ENCODE assay signal across 9 cellular contexts in the genomic region with DNA sequence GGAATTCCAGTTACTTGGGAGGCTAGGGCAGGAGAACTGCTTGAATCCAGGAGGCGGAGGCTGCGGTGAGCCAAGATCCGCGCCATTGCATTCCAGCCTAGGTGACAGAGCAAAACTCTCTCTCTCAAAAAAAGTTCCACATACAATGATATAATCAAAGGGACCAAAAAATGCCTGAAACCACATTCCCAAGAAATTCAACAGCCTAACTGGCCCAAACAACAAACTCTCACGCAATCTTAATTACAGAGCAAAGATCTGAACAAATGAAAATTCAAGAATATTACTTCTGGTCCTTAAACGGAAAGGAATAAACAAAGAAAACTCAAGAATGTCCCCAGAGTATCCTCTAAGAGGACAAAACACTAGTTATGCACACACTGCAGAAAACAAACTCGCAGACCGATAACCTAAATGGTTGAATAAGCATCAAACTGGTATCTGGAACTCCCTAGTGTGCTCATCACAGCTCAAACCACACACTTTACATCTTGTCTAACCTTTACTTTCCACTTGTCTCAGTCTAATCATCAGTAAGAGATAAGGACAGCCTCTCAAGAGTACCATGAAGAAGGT. TPM values are rescaled to one million over a fixed set of nuclear protein-coding genes. Genes with fewer than 3 reads are reported as not detected.
DNase-seq lines count a peak whose midpoint lies in the region; ATAC-seq and TF ChIP-seq lines count a peak whose summit lies in the region.
"Had no signal": no experiment of that assay in that cellular context is flagged by ENCODE, and none has a peak within 500 bp of the region (broad histone marks: within the 10 kb centered on the region; RNA-seq: fewer than 3 reads in every experiment).

No MANE protein-coding gene starts in this region.

- POLR2A ChIA-PET in Caco-2 (lab: Charles Lee), result no interaction called here

- no peaks in the 10 kb centered on the region for H3K9me3 ChIP-seq in Caco-2

- H3K4me3 ChIP-seq in Caco-2 (ENCODE audit: low read depth, low read length), result no peak overlapping the region

- no peaks in the 10 kb centered on the region for H3K36me3 ChIP-seq in Caco-2 (ENCODE audit: control insufficient read depth, insufficient read depth, low read length)

- H3K36me3 Mint-ChIP-seq in Caco-2 (ENCODE audit: insufficient read depth, unreplicated experiment) (peaks cover 72% of the 10 kb centered on the region), brain (peaks cover 48% of the 10 kb centered on the region), nephron (ENCODE audit: low read depth) (peaks cover 36% of the 10 kb centered on the region)

- ATAC-seq in HG02759 (IDR thresholded peaks at IDR 0.05; ENCODE audit: unreplicated experiment) (peak; percentile 26), GM18873 (IDR thresholded peaks at IDR 0.05; ENCODE audit: low FRiP score, unreplicated experiment) (no peak)

- no TSS peak for BruUV-seq in Caco-2 (replicated peaks; lab: Mats Ljungman, UMichigan)

- H3K4me1 ChIP-seq in Caco-2, result peaks cover 6% of the 10 kb centered on the region

- H3K27ac Mint-ChIP-seq in Caco-2 (ENCODE audit: unreplicated experiment) (peak overlapping the region; percentile 42), brain (peak overlapping the region; percentile 32 to 100 (median 78)), nephron (peak overlapping the region; percentile 29 to 64 (median 53))

- intact Hi-C loops in Caco-2 (cut with micrococcal nuclease; ENCODE audit: unreplicated experiment), result no loop called here

- H3K27me3 Mint-ChIP-seq in Caco-2 (ENCODE audit: insufficient read depth, unreplicated experiment) (no peaks in the 10 kb centered on the region), brain (peaks cover 27% of the 10 kb centered on the region), nephron (ENCODE audit: low read depth) (no peaks in the 10 kb centered on the region)

- CTCF ChIA-PET in Caco-2 (lab: Charles Lee), result no interaction called here

- H3K4me3 Mint-ChIP-seq in Caco-2 (ENCODE audit: unreplicated experiment), result peak overlapping the region; percentile 95
- H3K4me3 Mint-ChIP-seq in brain, result peak overlapping the region; percentile 95 to 97 (median 95)
- H3K4me3 Mint-ChIP-seq in nephron, result peak overlapping the region; percentile 96 to 98 (median 97)

- DNase-seq in Caco-2 (no peak), SIG-M5 treated with dmso at 0.1 percent for 504 hours (lab: John Stamatoyannopoulos, UW; ENCODE audit: unreplicated experiment) (no peak), NCI-H2227 (lab: John Stamatoyannopoulos, UW; ENCODE audit: unreplicated experiment) (no peak), Kasumi-1 (lab: John Stamatoyannopoulos, UW) (no peak)

- no peak for TF ChIP-seq CTCF in Caco-2 (IDR thresholded peaks at IDR 0.05; ENCODE audit: insufficient read depth in 1 of 2, low read depth in 1 of 2, low read length in 1 of 2, severe bottlenecking in 1 of 2, unreplicated experiment in 1 of 2)
- TF ChIP-seq CTCF in brain (conservative IDR thresholded peaks at IDR 0.05), result no peak
- no peak for TF ChIP-seq CTCF in nephron (IDR thresholded peaks at IDR 0.05; ENCODE audit: unreplicated experiment in 3 of 3)

- H3K9me3 Mint-ChIP-seq in Caco-2 (ENCODE audit: unreplicated experiment) (no peaks in the 10 kb centered on the region), brain (peaks cover 0 to 4% (median 0%) of the 10 kb centered on the region in 5 experiments), nephron (no peaks in the 10 kb centered on the region)

- H3K4me1 Mint-ChIP-seq in Caco-2 (ENCODE audit: low read depth, unreplicated experiment) (peaks cover 13% of the 10 kb centered on the region), brain (peaks cover 59% of the 10 kb centered on the region), nephron (peaks cover 47% of the 10 kb centered on the region)

- H3K27me3 ChIP-seq in Caco-2 (replicated peaks; ENCODE audit: control insufficient read depth, insufficient read depth, low read length), result no peaks in the 10 kb centered on the region

RNA-seq across cellular contexts. Expression of a gene that starts 3.7 kb away (rescaled TPM):
- total RNA-seq in Caco-2 (2022), result 76.9 and 84.3 TPM in 2 replicates
- polyA plus RNA-seq in brain (ENCODE audit: insufficient read depth, low read depth, low replicate concordance), result 29.0 TPM

RNA-seq across cellular contexts. Expression of a gene that starts 29.0 kb away (rescaled TPM):
- 5.5 and 6.1 TPM in 2 replicates for total RNA-seq in Caco-2 (2022)
- 14.2 TPM for polyA plus RNA-seq in brain (ENCODE audit: insufficient read depth, low read depth, low replicate concordance)

RNA-seq across cellular contexts. Expression of a gene that starts 31.3 kb away (rescaled TPM):
- 92.6 and 103 TPM in 2 replicates for total RNA-seq in Caco-2 (2022)
- polyA plus RNA-seq in brain (ENCODE audit: insufficient read depth, low read depth, low replicate concordance), result 25.6 TPM

RNA-seq across cellular contexts. Expression of a gene that starts 38.6 kb away (rescaled TPM):
- 0.68 TPM in 1 of 2 replicates, not detected in the other for total RNA-seq in Caco-2 (2022)
- not detected for polyA plus RNA-seq in brain (ENCODE audit: insufficient read depth, low read depth, low replicate concordance)
- total RNA-seq: temporal lobe had no signal
